ENCODE assay signal across 8 cellular contexts in genomic region chr1:157580179-157580827, GRCh38.
DNase-seq lines count a peak whose midpoint lies in the region; ATAC-seq and TF ChIP-seq lines count a peak whose summit lies in the region.

No MANE protein-coding gene starts in this region.

- no peaks in the 10 kb centered on the region for H4K20me1 ChIP-seq in SU-DHL-6 (ENCODE audit: low read depth, low read length)

- H3K27ac ChIP-seq in SU-DHL-6 (ENCODE audit: low read depth, low read length): peak overlapping the region; percentile 5

- H3K36me3 ChIP-seq in SU-DHL-6 (ENCODE audit: low read length): no peaks in the 10 kb centered on the region

- DNase-seq in AG08396 (ENCODE audit: low spot score): peak; percentile 35
- peak; percentile 64 for DNase-seq in GM10248 (ENCODE audit: extremely low spot score)
- DNase-seq in NCI-H1105 (lab: John Stamatoyannopoulos, UW): peak; percentile 69
- peak; percentile 60 for DNase-seq in fibroblast of mammary gland (ENCODE audit: low read depth)
- peak; percentile 31 for DNase-seq in non-pigmented ciliary epithelial cell (ENCODE audit: low read depth)
- DNase-seq in OCI-M2 (lab: John Stamatoyannopoulos, UW; ENCODE audit: unreplicated experiment): no peak

- H3K9me2 ChIP-seq in SU-DHL-6 (replicated peaks; ENCODE audit: insufficient read depth, low read length): no peaks in the 10 kb centered on the region

- POLR2A ChIA-PET in GM10248 (lab: Yijun Ruan, JAX): no interaction called here

- TF ChIP-seq CTCF in GM10248 (IDR thresholded peaks at IDR 0.05; ENCODE audit: control extremely low read depth, extremely low read depth, low read depth, missing control alignments): peak; percentile 71
- TF ChIP-seq CTCF in SU-DHL-6 (IDR thresholded peaks at IDR 0.05; ENCODE audit: insufficient read depth, low read length, poor library complexity, severe bottlenecking): peak; percentile 56
- TF ChIP-seq CTCF in fibroblast of mammary gland (conservative IDR thresholded peaks at IDR 0.05; ENCODE audit: control insufficient read depth, insufficient read depth, low read depth, low read length): peak; percentile 71

- H3K4me2 ChIP-seq in SU-DHL-6 (ENCODE audit: low read depth, low read length, poor library complexity, severe bottlenecking): peak overlapping the region; percentile 27

- H3K9me3 ChIP-seq in SU-DHL-6 (ENCODE audit: insufficient read depth, low read length): no peaks in the 10 kb centered on the region

- H3K79me2 ChIP-seq in SU-DHL-6 (ENCODE audit: insufficient read depth, low read length): no peaks in the 10 kb centered on the region

- H3K9ac ChIP-seq in SU-DHL-6 (ENCODE audit: low read length): peak overlapping the region; percentile 23

- H3F3A ChIP-seq in SU-DHL-6 (ENCODE audit: insufficient read depth): no peaks in the 10 kb centered on the region

- H3K27me3 ChIP-seq in SU-DHL-6 (ENCODE audit: low read length): no peaks in the 10 kb centered on the region

- H3K4me3 ChIP-seq in SU-DHL-6 (ENCODE audit: insufficient read depth, low read length, poor library complexity, severe bottlenecking) (no peak overlapping the region), fibroblast of mammary gland (ENCODE audit: control insufficient read depth, low read depth, low read length) (no peak overlapping the region)

- no peak for ATAC-seq in HG02870 (IDR thresholded peaks at IDR 0.05; ENCODE audit: unreplicated experiment)

- CTCF ChIA-PET in GM10248 (lab: Yijun Ruan, JAX): interaction anchor here (0.7 to 6.3 kb wide), 64 partner anchors 8 to 545 kb away, joined by 3 to 53 read pairs (median 4); partner anchors contain the start of gene FCRL4

- H2AFZ ChIP-seq in SU-DHL-6 (ENCODE audit: low read depth, low read length, severe bottlenecking): no peak overlapping the region
